ENCODE assay signal across 14 cellular contexts in the genomic region with DNA sequence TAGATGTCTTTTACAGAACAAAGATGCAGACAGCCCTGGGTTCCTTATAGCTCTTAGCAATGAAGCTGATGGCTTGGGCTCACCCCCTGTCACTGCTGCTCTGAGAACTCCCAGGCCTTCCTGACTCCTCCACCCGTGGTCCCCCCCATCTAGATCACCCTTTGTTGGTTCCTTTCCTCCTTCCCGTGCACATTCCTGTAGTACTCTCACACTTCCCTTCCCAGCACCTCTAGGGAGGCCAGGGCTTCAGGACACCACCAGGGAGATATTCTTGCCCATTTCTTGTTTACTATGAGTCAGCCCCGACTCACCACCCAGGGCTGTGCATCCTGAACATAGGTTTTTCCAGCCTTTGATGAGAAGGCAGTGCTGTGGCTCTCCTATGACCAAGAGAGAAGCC. TPM values are rescaled to one million over a fixed set of nuclear protein-coding genes. Genes with fewer than 3 reads are reported as not detected.
DNase-seq lines count a peak whose midpoint lies in the region; ATAC-seq and TF ChIP-seq lines count a peak whose summit lies in the region.
"Had no signal": no experiment of that assay in that cellular context is flagged by ENCODE, and none has a peak within 500 bp of the region (broad histone marks: within the 10 kb centered on the region; RNA-seq: fewer than 3 reads in every experiment).

No MANE protein-coding gene starts in this region.

- TF ChIP-seq POLR2A in heart left ventricle (IDR thresholded peaks at IDR 0.05): no peak

- H3K27me3 Mint-ChIP-seq in endothelial cell (ENCODE audit: unreplicated experiment): no peaks in the 10 kb centered on the region
- peaks cover 6% of the 10 kb centered on the region for H3K27me3 Mint-ChIP-seq in activated CD4-positive, alpha-beta memory T cell treated with anti-CD3 and anti-CD28 coated beads for 36 hours

- ATAC-seq in heart left ventricle: no peak
- ATAC-seq: effector memory CD8-positive, alpha-beta T cell; left colon had no signal

- H3K36me3 Mint-ChIP-seq in endothelial cell (ENCODE audit: low read depth, unreplicated experiment): no peaks in the 10 kb centered on the region
- no peaks in the 10 kb centered on the region for H3K36me3 Mint-ChIP-seq in activated CD4-positive, alpha-beta memory T cell treated with anti-CD3 and anti-CD28 coated beads for 36 hours

- peak; percentile 97 for DNase-seq in ELR (ENCODE audit: low read depth)
- DNase-seq in NCI-H69 (lab: John Stamatoyannopoulos, UW): peak; percentile 23
- no peak for DNase-seq in endothelial cell (ENCODE audit: low spot score)
- DNase-seq in osteoblast (ENCODE audit: insufficient read length, low spot score, missing footprints): no peak
- DNase-seq in epidermal melanocyte (ENCODE audit: insufficient read length, low spot score): no peak
- no peak for DNase-seq in activated CD4-positive, alpha-beta memory T cell treated with anti-CD3 and anti-CD28 coated beads for 36 hours
- no peak for DNase-seq in stimulated activated CD4-positive, alpha-beta T cell treated with anti-CD3 and anti-CD28 coated beads, Interleukin-4, amount 100 ng/mL, for 4 hours
- no peak for DNase-seq in heart left ventricle
- DNase-seq: activated effector memory CD4-positive, alpha-beta T cell treated with anti-CD3 and anti-CD28 coated beads, Interleukin-2, amount 50 U/mL, for 16 hours; effector memory CD8-positive, alpha-beta T cell; GDM1; left colon; NCI-H187 treated with DMSO at 0.1 percent for 48 hours; psoas muscle had no signal

- no peaks in the 10 kb centered on the region for H4K20me1 ChIP-seq in osteoblast (ENCODE audit: insufficient read depth, low read length)

- H3K4me3 ChIP-seq in osteoblast (ENCODE audit: insufficient read depth, low read length): no peak overlapping the region
- H3K4me3 ChIP-seq in heart left ventricle: no peak overlapping the region
- H3K4me3 ChIP-seq: psoas muscle had no signal

- H3K79me2 ChIP-seq in osteoblast (ENCODE audit: insufficient read depth, low read length): no peaks in the 10 kb centered on the region

- H2AFZ ChIP-seq in osteoblast (ENCODE audit: low read length): peak overlapping the region; percentile 64

- CTCF ChIA-PET in activated CD4-positive, alpha-beta memory T cell treated with anti-CD3 and anti-CD28 coated beads for 36 hours (lab: Charles Lee): no interaction called here

- intact Hi-C loops in activated CD4-positive, alpha-beta memory T cell treated with anti-CD3 and anti-CD28 coated beads for 36 hours (cut with micrococcal nuclease): loop anchor here (5.0 kb wide), 1 partner anchor 792 kb away; no protein-coding TSS in a partner anchor
- intact Hi-C loops in heart left ventricle (cut with DNase I): loop anchor here in 7 of 10 donors (2.0 to 10.0 kb wide), 8 partner anchors 177 to 570 kb away; a partner anchor contains a TSS

- 38 to 56% (median 47%) methylated on average over 3 of the region's 3 CpGs for WGBS in heart left ventricle, 4 donors

- peaks cover 27% of the 10 kb centered on the region for H3K4me1 Mint-ChIP-seq in endothelial cell (ENCODE audit: unreplicated experiment)
- H3K4me1 Mint-ChIP-seq in activated CD4-positive, alpha-beta memory T cell treated with anti-CD3 and anti-CD28 coated beads for 36 hours (ENCODE audit: low read depth): no peaks in the 10 kb centered on the region

- no peak overlapping the region for H3K4me3 Mint-ChIP-seq in endothelial cell (ENCODE audit: unreplicated experiment)
- H3K4me3 Mint-ChIP-seq in activated CD4-positive, alpha-beta memory T cell treated with anti-CD3 and anti-CD28 coated beads for 36 hours: no peak overlapping the region
- H3K4me3 Mint-ChIP-seq: effector memory CD8-positive, alpha-beta T cell had no signal

- H3K36me3 ChIP-seq in osteoblast (ENCODE audit: insufficient read depth, low read length): no peaks in the 10 kb centered on the region
- H3K36me3 ChIP-seq in heart left ventricle: no peaks in the 10 kb centered on the region

- H3K27ac ChIP-seq in osteoblast (ENCODE audit: low read depth, low read length) (no peak overlapping the region), heart left ventricle (no peak overlapping the region)
- H3K27ac ChIP-seq: psoas muscle had no signal

- POLR2A ChIA-PET in activated CD4-positive, alpha-beta memory T cell treated with anti-CD3 and anti-CD28 coated beads for 36 hours (lab: Charles Lee): no interaction called here

- H3K27ac Mint-ChIP-seq in endothelial cell (ENCODE audit: unreplicated experiment): peak overlapping the region; percentile 16
- no peak overlapping the region for H3K27ac Mint-ChIP-seq in activated CD4-positive, alpha-beta memory T cell treated with anti-CD3 and anti-CD28 coated beads for 36 hours
- H3K27ac Mint-ChIP-seq: effector memory CD8-positive, alpha-beta T cell had no signal

- no peak for TF ChIP-seq CTCF in endothelial cell (IDR thresholded peaks at IDR 0.05; ENCODE audit: unreplicated experiment)
- TF ChIP-seq CTCF in osteoblast (IDR thresholded peaks at IDR 0.05; ENCODE audit: extremely low read depth, low read depth, low read length): no peak
- no peak for TF ChIP-seq CTCF in heart left ventricle (IDR thresholded peaks at IDR 0.05)

- H3K4me2 ChIP-seq in osteoblast (ENCODE audit: insufficient read depth, low read length): peak overlapping the region; percentile 3

- H3K27me3 ChIP-seq in osteoblast (ENCODE audit: insufficient read depth, low read length) (peaks cover 25% of the 10 kb centered on the region), heart left ventricle (peaks cover 0 to 5% (median 0%) of the 10 kb centered on the region in 9 donors)

- no peaks in the 10 kb centered on the region for H3K9me3 ChIP-seq in osteoblast (ENCODE audit: low read depth, low read length)
- no peaks in the 10 kb centered on the region for H3K9me3 ChIP-seq in heart left ventricle
- H3K9me3 ChIP-seq: psoas muscle had no signal

- H3K9me3 Mint-ChIP-seq in endothelial cell (ENCODE audit: unreplicated experiment): no peaks in the 10 kb centered on the region
- no peaks in the 10 kb centered on the region for H3K9me3 Mint-ChIP-seq in activated CD4-positive, alpha-beta memory T cell treated with anti-CD3 and anti-CD28 coated beads for 36 hours
- H3K9me3 Mint-ChIP-seq: effector memory CD8-positive, alpha-beta T cell had no signal

- H3K4me1 ChIP-seq in osteoblast (ENCODE audit: insufficient read depth, low read length): peaks cover 7% of the 10 kb centered on the region
- peaks cover 0 to 6% (median 0%) of the 10 kb centered on the region in 12 donors for H3K4me1 ChIP-seq in heart left ventricle
- H3K4me1 ChIP-seq: psoas muscle had no signal

RNA-seq across cellular contexts. Expression of a gene that starts 14.4 kb away (rescaled TPM):
- total RNA-seq in endothelial cell (ENCODE audit: unreplicated experiment) (19.8 TPM), osteoblast (under 0.01 TPM in 1 of 2 replicates, not detected in the other), heart left ventricle (1 to 10 TPM; 2.4 to 6.4 (median 4.5) TPM)
- total RNA-seq in activated CD4-positive, alpha-beta memory T cell treated with anti-CD3 and anti-CD28 coated beads for 36 hours: under 1 TPM in 1 of 2 experiments, not detected in 1; 0.12 TPM
- polyA plus RNA-seq in heart left ventricle: 1 to 10 TPM; 1.1 to 1.4 TPM

RNA-seq across cellular contexts. Expression of a gene that starts 31.4 kb away (rescaled TPM):
- total RNA-seq in endothelial cell (ENCODE audit: unreplicated experiment) (0.85 TPM), osteoblast (49.9 and 58.9 TPM in 2 replicates), heart left ventricle (10 to 100 TPM in 2 of 9 donors, 1 to 10 TPM in 5, under 1 TPM in 2; 0.75 to 39.2 (median 2.9) TPM)
- total RNA-seq in activated CD4-positive, alpha-beta memory T cell treated with anti-CD3 and anti-CD28 coated beads for 36 hours: not detected
- polyA plus RNA-seq in heart left ventricle: 1 to 10 TPM in 1 of 2 donors, under 1 TPM in 1; 0.91 to 2.8 TPM

Comparison
In these comparisons a context has a peak if more than half of its experiments do, and no peak if none do; other contexts are left out.
1. DNase-seq: peak in ELR (single experiment) and NCI-H69 (single experiment); none in endothelial cell (single experiment), osteoblast (single experiment), epidermal melanocyte (single experiment), activated CD4-positive, alpha-beta memory T cell treated with anti-CD3 and anti-CD28 coated beads for 36 hours (single experiment), stimulated activated CD4-positive, alpha-beta T cell treated with anti-CD3 and anti-CD28 coated beads, Interleukin-4, amount 100 ng/mL, for 4 hours (0 of 2) and heart left ventricle (0 of 5).